12 cellular contexts compared by ENCODE assay signal in the genomic region with DNA sequence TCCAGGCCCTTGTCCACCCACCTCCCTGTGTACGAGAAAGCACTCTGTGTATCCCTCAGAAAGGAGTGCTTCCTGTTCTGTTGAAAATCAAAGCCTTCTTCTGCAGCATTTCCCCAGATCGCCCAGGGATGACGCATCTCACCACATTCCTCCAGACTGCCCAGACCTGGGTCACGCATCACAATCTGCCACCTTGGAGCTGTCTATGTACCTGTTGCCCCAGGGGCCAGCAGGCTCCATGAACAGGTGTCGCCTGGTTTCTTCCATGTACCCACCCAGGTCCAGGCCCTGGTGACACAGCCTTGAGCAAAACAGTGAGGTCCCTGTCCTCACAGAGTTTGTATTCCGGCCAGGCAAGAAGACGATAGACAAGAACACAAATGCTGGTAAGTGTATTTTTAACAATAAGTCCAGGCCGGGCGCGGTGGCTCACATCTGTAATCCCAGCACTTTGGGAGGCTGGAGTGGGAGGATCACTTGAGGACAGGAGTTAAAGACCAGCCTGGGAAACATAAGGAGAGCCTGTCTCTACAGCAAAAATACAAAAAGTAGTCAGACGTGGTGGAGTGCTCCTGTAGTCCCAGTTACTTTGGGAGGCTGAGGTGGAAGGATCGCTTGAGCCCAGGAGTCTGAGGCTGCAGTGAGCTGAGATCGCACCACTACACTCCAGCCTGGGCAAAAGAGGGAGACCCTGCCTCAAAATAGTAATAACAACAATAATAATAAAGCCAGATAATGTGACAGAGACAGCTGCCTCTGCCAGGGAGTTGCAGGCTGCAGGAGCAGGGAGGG. TPM values are rescaled to one million over a fixed set of nuclear protein-coding genes. Genes with fewer than 3 reads are reported as not detected.
DNase-seq lines count a peak whose midpoint lies in the region; ATAC-seq and TF ChIP-seq lines count a peak whose summit lies in the region.
"Had no signal": no experiment of that assay in that cellular context is flagged by ENCODE, and none has a peak within 500 bp of the region (broad histone marks: within the 10 kb centered on the region; RNA-seq: fewer than 3 reads in every experiment).

No MANE protein-coding gene starts in this region.

- peak overlapping the region; percentile 3 for H3K27ac Mint-ChIP-seq in activated CD4-positive, alpha-beta T cell treated with anti-CD3 and anti-CD28 coated beads, Interleukin-2, amount 10 ng/mL, durations not matched to agents 7 days and 5 days
- peak overlapping the region; percentile 3; the same call in 1 of the 2 replicates for H3K27ac Mint-ChIP-seq in WTC11
- H3K27ac Mint-ChIP-seq in stimulated activated effector memory CD8-positive, alpha-beta T cell treated with anti-CD3 and anti-CD28 coated beads, Interleukin-12 subunit alpha, Interleukin-12 subunit beta, amount 100 ng/mL, for 72 hours, result peak overlapping the region; percentile 41

- CTCF ChIA-PET in activated CD4-positive, alpha-beta T cell treated with anti-CD3 and anti-CD28 coated beads, Interleukin-2, amount 10 ng/mL, durations not matched to agents 7 days and 5 days (lab: Charles Lee), result no interaction called here
- CTCF ChIA-PET in WTC11 (lab: Charles Lee), result interaction anchor here (0.9 to 3.8 kb wide), 3 partner anchors 32 to 240 kb away, joined by 3 to 13 read pairs (median 4); no protein-coding TSS in a partner anchor

- no peaks in the 10 kb centered on the region for H3K9me3 Mint-ChIP-seq in activated CD4-positive, alpha-beta T cell treated with anti-CD3 and anti-CD28 coated beads, Interleukin-2, amount 10 ng/mL, durations not matched to agents 7 days and 5 days
- H3K9me3 Mint-ChIP-seq in WTC11, result no peaks in the 10 kb centered on the region
- no peaks in the 10 kb centered on the region for H3K9me3 Mint-ChIP-seq in stimulated activated effector memory CD8-positive, alpha-beta T cell treated with anti-CD3 and anti-CD28 coated beads, Interleukin-12 subunit alpha, Interleukin-12 subunit beta, amount 100 ng/mL, for 72 hours

- no peak overlapping the region for H3K4me3 ChIP-seq in kidney epithelial cell (ENCODE audit: low read depth, low read length)
- H3K4me3 ChIP-seq: A549 had no signal

- no peaks in the 10 kb centered on the region for H3K36me3 Mint-ChIP-seq in activated CD4-positive, alpha-beta T cell treated with anti-CD3 and anti-CD28 coated beads, Interleukin-2, amount 10 ng/mL, durations not matched to agents 7 days and 5 days (ENCODE audit: low read depth)
- H3K36me3 Mint-ChIP-seq in WTC11, result no peaks in the 10 kb centered on the region
- H3K36me3 Mint-ChIP-seq in stimulated activated effector memory CD8-positive, alpha-beta T cell treated with anti-CD3 and anti-CD28 coated beads, Interleukin-12 subunit alpha, Interleukin-12 subunit beta, amount 100 ng/mL, for 72 hours, result no peaks in the 10 kb centered on the region

- peaks cover 6% of the 10 kb centered on the region for H3K27me3 Mint-ChIP-seq in activated CD4-positive, alpha-beta T cell treated with anti-CD3 and anti-CD28 coated beads, Interleukin-2, amount 10 ng/mL, durations not matched to agents 7 days and 5 days
- H3K27me3 Mint-ChIP-seq in WTC11 (ENCODE audit: low read depth), result peaks cover 6% of the 10 kb centered on the region

- H3K4me1 Mint-ChIP-seq in activated CD4-positive, alpha-beta T cell treated with anti-CD3 and anti-CD28 coated beads, Interleukin-2, amount 10 ng/mL, durations not matched to agents 7 days and 5 days, result peaks cover 9% of the 10 kb centered on the region
- H3K4me1 Mint-ChIP-seq in WTC11, result peaks cover 39% of the 10 kb centered on the region
- H3K4me1 Mint-ChIP-seq in stimulated activated effector memory CD8-positive, alpha-beta T cell treated with anti-CD3 and anti-CD28 coated beads, Interleukin-12 subunit alpha, Interleukin-12 subunit beta, amount 100 ng/mL, for 72 hours, result no peaks in the 10 kb centered on the region

- ATAC-seq in WTC11, result no peak
- ATAC-seq in stimulated activated effector memory CD8-positive, alpha-beta T cell treated with anti-CD3 and anti-CD28 coated beads, Interleukin-12 subunit alpha, Interleukin-12 subunit beta, amount 100 ng/mL, for 72 hours, result no peak
- no peak for ATAC-seq in HG02938 (IDR thresholded peaks at IDR 0.05; ENCODE audit: unreplicated experiment)
- ATAC-seq in HG02763 (IDR thresholded peaks at IDR 0.05; ENCODE audit: unreplicated experiment), result no peak

- DNase-seq in activated CD4-positive, alpha-beta T cell treated with anti-CD3 and anti-CD28 coated beads, Interleukin-2, amount 10 ng/mL, durations not matched to agents 7 days and 5 days, result no peak
- no peak for DNase-seq in activated CD4-positive, alpha-beta T cell treated with anti-CD3 and anti-CD28 coated beads for 1 hour
- DNase-seq in WTC11 (ENCODE audit: low spot score) (no peak), kidney epithelial cell (ENCODE audit: low read depth) (peak; percentile 48), anterior cingulate cortex (lab: John Stamatoyannopoulos, UW) (no peak)
- no peak for DNase-seq in stimulated activated effector memory CD8-positive, alpha-beta T cell treated with anti-CD3 and anti-CD28 coated beads, Interleukin-12 subunit alpha, Interleukin-12 subunit beta, amount 100 ng/mL, for 72 hours (ENCODE audit: low spot score in 2 of 2)
- DNase-seq: foreskin fibroblast, NCI-H748 treated with DMSO at 0.1 percent for 48 hours, RPMI8226 had no signal

- no peak for TF ChIP-seq CTCF in WTC11 (IDR thresholded peaks at IDR 0.05)
- TF ChIP-seq CTCF in kidney epithelial cell (IDR thresholded peaks at IDR 0.05; ENCODE audit: insufficient read depth, low read length, poor library complexity, severe bottlenecking), result no peak

- POLR2A ChIA-PET in activated CD4-positive, alpha-beta T cell treated with anti-CD3 and anti-CD28 coated beads, Interleukin-2, amount 10 ng/mL, durations not matched to agents 7 days and 5 days (lab: Charles Lee), result no interaction called here
- POLR2A ChIA-PET in WTC11 (lab: Charles Lee), result no interaction called here

- peaks cover 3% of the 10 kb centered on the region for H3K27me3 ChIP-seq in kidney epithelial cell (ENCODE audit: control insufficient read depth, insufficient read depth, low read length)

- H3K36me3 ChIP-seq in kidney epithelial cell (ENCODE audit: control insufficient read depth, insufficient read depth, low read length), result no peaks in the 10 kb centered on the region

- no peak overlapping the region for H3K4me3 Mint-ChIP-seq in activated CD4-positive, alpha-beta T cell treated with anti-CD3 and anti-CD28 coated beads, Interleukin-2, amount 10 ng/mL, durations not matched to agents 7 days and 5 days
- no peak overlapping the region for H3K4me3 Mint-ChIP-seq in WTC11
- no peak overlapping the region for H3K4me3 Mint-ChIP-seq in stimulated activated effector memory CD8-positive, alpha-beta T cell treated with anti-CD3 and anti-CD28 coated beads, Interleukin-12 subunit alpha, Interleukin-12 subunit beta, amount 100 ng/mL, for 72 hours

TF ChIP-seq in WTC11, 78 proteins besides CTCF, POLR2A, EP300 and RAD21 (continues in another document):
- TF ChIP-seq TEAD1 (CRISPR knock-in tag; IDR thresholded peaks at IDR 0.05) (no peak), TEAD4 (CRISPR knock-in tag; IDR thresholded peaks at IDR 0.05) (no peak), TP53 (CRISPR knock-in tag; IDR thresholded peaks at IDR 0.05) (no peak), ZNF317 (CRISPR knock-in tag; IDR thresholded peaks at IDR 0.05; ENCODE audit: borderline replicate concordance, low read depth) (no peak), ZNF416 (CRISPR knock-in tag; IDR thresholded peaks at IDR 0.05) (no peak), CBFB (CRISPR knock-in tag; IDR thresholded peaks at IDR 0.05; ENCODE audit: low read depth) (no peak), CREB1 (CRISPR knock-in tag; IDR thresholded peaks at IDR 0.05) (no peak)
- TF ChIP-seq, protein P1, sequence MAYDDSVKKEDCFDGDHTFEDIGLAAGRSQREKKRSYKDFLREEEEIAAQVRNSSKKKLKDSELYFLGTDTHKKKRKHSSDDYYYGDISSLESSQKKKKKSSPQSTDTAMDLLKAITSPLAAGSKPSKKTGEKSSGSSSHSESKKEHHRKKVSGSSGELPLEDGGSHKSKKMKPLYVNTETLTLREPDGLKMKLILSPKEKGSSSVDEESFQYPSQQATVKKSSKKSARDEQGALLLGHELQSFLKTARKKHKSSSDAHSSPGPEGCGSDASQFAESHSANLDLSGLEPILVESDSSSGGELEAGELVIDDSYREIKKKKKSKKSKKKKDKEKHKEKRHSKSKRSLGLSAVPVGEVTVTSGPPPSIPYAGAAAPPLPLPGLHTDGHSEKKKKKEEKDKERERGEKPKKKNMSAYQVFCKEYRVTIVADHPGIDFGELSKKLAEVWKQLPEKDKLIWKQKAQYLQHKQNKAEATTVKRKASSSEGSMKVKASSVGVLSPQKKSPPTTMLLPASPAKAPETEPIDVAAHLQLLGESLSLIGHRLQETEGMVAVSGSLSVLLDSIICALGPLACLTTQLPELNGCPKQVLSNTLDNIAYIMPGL (CRISPR knock-in tag; IDR thresholded peaks at IDR 0.05), result no peak
- TF ChIP-seq, protein P2, sequence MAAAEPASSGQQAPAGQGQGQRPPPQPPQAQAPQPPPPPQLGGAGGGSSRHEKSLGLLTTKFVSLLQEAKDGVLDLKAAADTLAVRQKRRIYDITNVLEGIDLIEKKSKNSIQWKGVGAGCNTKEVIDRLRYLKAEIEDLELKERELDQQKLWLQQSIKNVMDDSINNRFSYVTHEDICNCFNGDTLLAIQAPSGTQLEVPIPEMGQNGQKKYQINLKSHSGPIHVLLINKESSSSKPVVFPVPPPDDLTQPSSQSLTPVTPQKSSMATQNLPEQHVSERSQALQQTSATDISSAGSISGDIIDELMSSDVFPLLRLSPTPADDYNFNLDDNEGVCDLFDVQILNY (CRISPR knock-in tag; IDR thresholded peaks at IDR 0.05), result no peak
- TF ChIP-seq, protein P3, sequence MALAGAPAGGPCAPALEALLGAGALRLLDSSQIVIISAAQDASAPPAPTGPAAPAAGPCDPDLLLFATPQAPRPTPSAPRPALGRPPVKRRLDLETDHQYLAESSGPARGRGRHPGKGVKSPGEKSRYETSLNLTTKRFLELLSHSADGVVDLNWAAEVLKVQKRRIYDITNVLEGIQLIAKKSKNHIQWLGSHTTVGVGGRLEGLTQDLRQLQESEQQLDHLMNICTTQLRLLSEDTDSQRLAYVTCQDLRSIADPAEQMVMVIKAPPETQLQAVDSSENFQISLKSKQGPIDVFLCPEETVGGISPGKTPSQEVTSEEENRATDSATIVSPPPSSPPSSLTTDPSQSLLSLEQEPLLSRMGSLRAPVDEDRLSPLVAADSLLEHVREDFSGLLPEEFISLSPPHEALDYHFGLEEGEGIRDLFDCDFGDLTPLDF (CRISPR knock-in tag; IDR thresholded peaks at IDR 0.05), result no peak
- TF ChIP-seq, protein P4, sequence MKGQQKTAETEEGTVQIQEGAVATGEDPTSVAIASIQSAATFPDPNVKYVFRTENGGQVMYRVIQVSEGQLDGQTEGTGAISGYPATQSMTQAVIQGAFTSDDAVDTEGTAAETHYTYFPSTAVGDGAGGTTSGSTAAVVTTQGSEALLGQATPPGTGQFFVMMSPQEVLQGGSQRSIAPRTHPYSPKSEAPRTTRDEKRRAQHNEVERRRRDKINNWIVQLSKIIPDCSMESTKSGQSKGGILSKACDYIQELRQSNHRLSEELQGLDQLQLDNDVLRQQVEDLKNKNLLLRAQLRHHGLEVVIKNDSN (CRISPR knock-in tag; IDR thresholded peaks at IDR 0.05), result no peak

RNA-seq across cellular contexts. Expression of a gene that starts 6.8 kb away (rescaled TPM):
- 10 to 100 TPM; 11.6 to 12.0 TPM for total RNA-seq in activated CD4-positive, alpha-beta T cell treated with anti-CD3 and anti-CD28 coated beads, Interleukin-2, amount 10 ng/mL, durations not matched to agents 7 days and 5 days
- total RNA-seq in WTC11 (2021), result 9.3 to 10.3 TPM (median 10.0 TPM) in 3 replicates
- total RNA-seq in kidney epithelial cell, result 7.3 and 10.5 TPM in 2 replicates
